Comparison of ENCODE assay signal across 19 cellular contexts in genomic region chr3:97974996-97975395, GRCh38.
"Had no signal": no experiment of that assay in that cellular context is flagged by ENCODE, and none has a peak within 500 bp of the region (broad histone marks: within the 10 kb centered on the region; RNA-seq: fewer than 3 reads in every experiment).

No MANE protein-coding gene starts in this region.

- H3K27ac ChIP-seq: foreskin keratinocyte, transverse colon had no signal

- H3K27me3 Mint-ChIP-seq: memory B cell had no signal

- DNase-seq: activated CD8-positive, alpha-beta memory T cell treated with anti-CD3 and anti-CD28 coated beads, Interleukin-2, amount 50 U/mL, for 4 hours; activated gamma-delta T cell treated with Interleukin-2 at 50 U/mL for 16 hours; activated T-cell treated with anti-CD3 and anti-CD28 coated beads, Interleukin-2, amount 50 U/mL, for 48 hours; aorta; effector memory CD4-positive, alpha-beta T cell; foreskin keratinocyte; glutamatergic neuron; left ventricle myocardium superior; mucosa of descending colon; nephron progenitor cell; right cardiac atrium; small intestine; stimulated activated CD4-positive, alpha-beta T cell treated with anti-CD3 and anti-CD28 coated beads, Interleukin-4, amount 100 ng/mL, for 24 hours; stimulated activated naive CD4-positive, alpha-beta T cell; substantia nigra; T-helper 9 cell; transverse colon had no signal

- H3K27me3 ChIP-seq: foreskin keratinocyte, transverse colon had no signal

- H3K27ac Mint-ChIP-seq: memory B cell, nephron progenitor cell, progenitor cell of endocrine pancreas had no signal

- H3K36me3 Mint-ChIP-seq: memory B cell had no signal

- FAIRE-seq: small intestine had no signal

- H3K4me3 ChIP-seq: mucosa of descending colon, transverse colon had no signal

- H3K36me3 ChIP-seq: transverse colon had no signal

- ATAC-seq: foreskin keratinocyte, left ventricle myocardium superior, mucosa of descending colon, right cardiac atrium had no signal

- H3K9me3 Mint-ChIP-seq: memory B cell, nephron progenitor cell had no signal

- H3K9me3 ChIP-seq: mucosa of descending colon, transverse colon had no signal

- H3K4me3 Mint-ChIP-seq: nephron progenitor cell had no signal
